In the genomic region with DNA sequence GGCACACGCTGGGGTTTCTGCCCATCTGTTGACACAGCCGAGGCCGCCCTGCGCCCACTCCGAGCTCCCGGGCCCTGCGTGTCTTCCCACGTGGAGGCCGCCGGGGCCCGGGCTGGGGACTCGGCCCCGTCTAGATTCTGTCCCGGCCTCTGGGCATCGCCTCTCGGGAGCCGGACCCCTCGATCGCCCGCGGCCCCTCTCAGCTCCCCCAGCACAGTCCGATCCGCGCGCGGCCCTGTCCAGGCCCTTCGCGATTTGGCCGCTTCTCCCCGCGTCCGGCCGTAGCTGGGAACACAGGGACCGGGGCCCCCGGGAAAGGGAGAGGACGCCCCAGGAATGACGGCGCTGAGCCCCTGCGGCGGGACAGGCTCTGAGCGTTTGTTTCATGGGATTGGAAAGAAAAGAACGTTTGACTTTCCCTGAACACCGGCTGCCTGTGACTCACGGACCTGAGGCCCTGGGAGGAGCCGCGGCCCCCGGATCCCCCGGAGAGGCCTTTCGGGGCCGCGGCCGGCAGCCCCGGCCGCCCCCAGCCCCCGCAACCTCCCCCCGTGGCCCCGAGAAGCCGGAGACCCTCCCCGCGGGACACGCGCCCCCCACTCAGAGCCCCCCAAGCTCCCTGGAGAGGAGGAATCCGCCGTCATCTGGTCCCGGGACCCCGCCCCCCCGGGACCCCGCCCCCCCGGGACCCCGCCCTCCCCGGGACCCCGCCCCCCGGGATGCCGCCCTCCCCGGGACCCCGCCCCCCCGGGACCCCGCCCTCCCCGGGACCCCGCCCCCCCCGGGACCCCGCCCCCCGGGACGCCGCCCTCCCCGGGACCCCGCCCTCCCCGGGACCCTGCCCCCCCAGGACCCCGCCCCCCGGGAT, we compare ENCODE assay signal across 11 cellular contexts.
DNase-seq lines count a peak whose midpoint lies in the region; ATAC-seq, FAIRE-seq and TF ChIP-seq lines count a peak whose summit lies in the region.
"Had no signal": no experiment of that assay in that cellular context is flagged by ENCODE, and none has a peak within 500 bp of the region (broad histone marks: within the 10 kb centered on the region; RNA-seq: fewer than 3 reads in every experiment).

No MANE protein-coding gene starts in this region.

- no peaks in the 10 kb centered on the region for H3K79me2 ChIP-seq in SK-N-SH (ENCODE audit: insufficient read depth)

- H3K27ac ChIP-seq in skin epidermis (peak overlapping the region in 13 of 21 experiments; percentile 3 to 81 (median 19)), SK-N-SH (ENCODE audit: low read depth in 2 of 2, low read length in 1 of 2) (no peak overlapping the region)

- peaks cover 2% of the 10 kb centered on the region for H3F3A ChIP-seq in SK-N-SH (replicated peaks; ENCODE audit: insufficient read depth)

- DNase-seq in bronchial epithelial cell (ENCODE audit: low read depth) = peak; percentile 27
- no peak for DNase-seq in SK-N-SH
- DNase-seq in stimulated activated CD4-positive, alpha-beta T cell treated with anti-CD3 and anti-CD28 coated beads, Interleukin-4, amount 100 ng/mL, for 24 hours = no peak
- DNase-seq: DMS153, NCI-H226 had no signal

- CTCF ChIA-PET in SK-N-SH (lab: Yijun Ruan, JAX) = interaction anchor here (0.9 to 1.8 kb wide), 3 partner anchors 9 to 236 kb away, joined by 3 to 4 read pairs (median 4); no protein-coding TSS in a partner anchor

- 61% methylated on average over 30 of the region's 90 CpGs for WGBS in SK-N-SH (ENCODE audit: low lambda C conversion rate)

- TF ChIP-seq CTCF in bronchial epithelial cell (IDR thresholded peaks at IDR 0.05; ENCODE audit: insufficient read depth, low read length, severe bottlenecking) = no peak
- no peak for TF ChIP-seq CTCF in SK-N-SH (IDR thresholded peaks at IDR 0.05)

- no peak for ATAC-seq in HG02981 (IDR thresholded peaks at IDR 0.05; ENCODE audit: unreplicated experiment)
- ATAC-seq in GM21576 (IDR thresholded peaks at IDR 0.05; ENCODE audit: unreplicated experiment) = no peak
- ATAC-seq: SK-N-SH treated with all-trans-retinoic acid at 6 μM for 48 hours had no signal

- no peak overlapping the region for H3K4me2 ChIP-seq in SK-N-SH

- no peaks in the 10 kb centered on the region for H4K20me1 ChIP-seq in SK-N-SH (ENCODE audit: insufficient read depth)

- no peak for TF ChIP-seq EP300 in SK-N-SH (IDR thresholded peaks at IDR 0.05; ENCODE audit: borderline replicate concordance in 1 of 2, low read depth in 1 of 2, low read length in 1 of 2)

- H3K9ac ChIP-seq in ES-I3 (ENCODE audit: low read depth, low read length) = peak overlapping the region; percentile 62; the same call in 1 of the 2 replicates
- H3K9ac ChIP-seq in SK-N-SH = no peak overlapping the region

- no peak overlapping the region for H2AFZ ChIP-seq in SK-N-SH (ENCODE audit: low read depth)

- H3K36me3 ChIP-seq in ES-I3 (ENCODE audit: insufficient read depth, low read length) (no peaks in the 10 kb centered on the region), bronchial epithelial cell (ENCODE audit: control insufficient read depth, insufficient read depth, low read length) (no peaks in the 10 kb centered on the region), SK-N-SH (replicated peaks in 1 of 2; ENCODE audit: control insufficient read depth in 1 of 2, insufficient read depth in 2 of 2, low read length in 1 of 2) (no peaks in the 10 kb centered on the region)

- H3K4me1 ChIP-seq in ES-I3 (ENCODE audit: insufficient read depth, low read length) (no peaks in the 10 kb centered on the region), SK-N-SH (ENCODE audit: control insufficient read depth in 1 of 2, insufficient read depth in 2 of 2, low read depth in 1 of 2, low read length in 1 of 2) (no peaks in the 10 kb centered on the region)

- no peak for FAIRE-seq in bronchial epithelial cell (lab: Jason Lieb, UNC)

- H3K27me3 ChIP-seq in bronchial epithelial cell (ENCODE audit: control insufficient read depth, insufficient read depth, low read length) (no peaks in the 10 kb centered on the region), SK-N-SH (ENCODE audit: insufficient read depth) (peaks cover 60% of the 10 kb centered on the region)

- POLR2A ChIA-PET in SK-N-SH (lab: Yijun Ruan, JAX) = no interaction called here

- H3K4me3 ChIP-seq in bronchial epithelial cell (ENCODE audit: low read depth, low read length) (peak overlapping the region; percentile 27), iPS-11a (ENCODE audit: low read depth, low read length) (peak overlapping the region; percentile 13), skin epidermis (peak overlapping the region in 4 of 7 experiments; percentile 4 to 23 (median 18)), SK-N-SH (ENCODE audit: low read depth in 2 of 2, low read length in 1 of 2) (no peak overlapping the region)

- no peak for TF ChIP-seq RAD21 in SK-N-SH (IDR thresholded peaks at IDR 0.05; ENCODE audit: low read length)

- H3K9me3 ChIP-seq in ES-I3 (ENCODE audit: control insufficient read depth, insufficient read depth, low read length) (no peaks in the 10 kb centered on the region), SK-N-SH (no peaks in the 10 kb centered on the region)

- no peaks in the 10 kb centered on the region for H3K9me2 ChIP-seq in SK-N-SH

TF ChIP-seq in SK-N-SH, 30 proteins besides CTCF, POLR2A, EP300 and RAD21:
- TF ChIP-seq NFIC (IDR thresholded peaks at IDR 0.05; ENCODE audit: borderline replicate concordance) (no peak), GATA2 (CRISPR knock-in tag; IDR thresholded peaks at IDR 0.05) (no peak), POLR2AphosphoS5 (IDR thresholded peaks at IDR 0.05; ENCODE audit: low read depth, low read length) (no peak), FOXJ3 (CRISPR knock-in tag; IDR thresholded peaks at IDR 0.05) (no peak), TCF12 (IDR thresholded peaks at IDR 0.05) (no peak), MXI1 (IDR thresholded peaks at IDR 0.05; ENCODE audit: low read depth, low read length) (no peak), YY1 (IDR thresholded peaks at IDR 0.05; ENCODE audit: low read depth) (no peak), SIN3A (IDR thresholded peaks at IDR 0.05; ENCODE audit: borderline replicate concordance, low read depth, low read length) (no peak), CHD2 (IDR thresholded peaks at IDR 0.05; ENCODE audit: low read length, partially characterized antibody) (no peak), RXRA (IDR thresholded peaks at IDR 0.05; ENCODE audit: borderline replicate concordance, low read depth) (no peak)
- TF ChIP-seq, protein P1, sequence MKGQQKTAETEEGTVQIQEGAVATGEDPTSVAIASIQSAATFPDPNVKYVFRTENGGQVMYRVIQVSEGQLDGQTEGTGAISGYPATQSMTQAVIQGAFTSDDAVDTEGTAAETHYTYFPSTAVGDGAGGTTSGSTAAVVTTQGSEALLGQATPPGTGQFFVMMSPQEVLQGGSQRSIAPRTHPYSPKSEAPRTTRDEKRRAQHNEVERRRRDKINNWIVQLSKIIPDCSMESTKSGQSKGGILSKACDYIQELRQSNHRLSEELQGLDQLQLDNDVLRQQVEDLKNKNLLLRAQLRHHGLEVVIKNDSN (IDR thresholded peaks at IDR 0.05; ENCODE audit: borderline replicate concordance, low read depth) = no peak

Comparison
In these comparisons a context has a peak if more than half of its experiments do, and no peak if none do; other contexts are left out.
1. H3K4me3 ChIP-seq: peak in bronchial epithelial cell (single experiment), iPS-11a (single experiment) and skin epidermis (4 of 7); none in SK-N-SH (0 of 2).
2. H3K27ac ChIP-seq: peak in skin epidermis (13 of 21); none in SK-N-SH (0 of 2).